ENCODE assay signal across 16 cellular contexts in genomic region chr4:181685911-181686310, GRCh38.
A peak's percentile ranks its signal among the peaks of the same experiment; 100 is the strongest.
DNase-seq lines count a peak whose midpoint lies in the region; ATAC-seq and TF ChIP-seq lines count a peak whose summit lies in the region.
"Had no signal": no experiment of that assay in that cellular context is flagged by ENCODE, and none has a peak within 500 bp of the region (broad histone marks: within the 10 kb centered on the region; RNA-seq: fewer than 3 reads in every experiment).

No MANE protein-coding gene starts in this region.

- H3K27me3 ChIP-seq in MG63 = no peaks in the 10 kb centered on the region
- H3K27me3 ChIP-seq: BLaER1, cardiac muscle cell, vagina had no signal

- no peaks in the 10 kb centered on the region for H3K36me3 ChIP-seq in MG63
- no peaks in the 10 kb centered on the region for H3K36me3 ChIP-seq in mesodermal cell (ENCODE audit: control insufficient read depth, insufficient read depth, low read length)
- H3K36me3 ChIP-seq: BLaER1, cardiac muscle cell, vagina had no signal

- no peaks in the 10 kb centered on the region for H3K9me3 ChIP-seq in MG63
- no peaks in the 10 kb centered on the region for H3K9me3 ChIP-seq in mesodermal cell (ENCODE audit: control insufficient read depth, low read length)
- H3K9me3 ChIP-seq: vagina had no signal

- 79 to 87% methylated on average over 2 to 3 of the region's 4 CpGs for WGBS in mesodermal cell (ENCODE audit: insufficient coverage in 2 of 2), 2 experiments

- no peak for TF ChIP-seq CTCF in cardiac fibroblast (IDR thresholded peaks at IDR 0.05; ENCODE audit: low read depth, low read length)
- TF ChIP-seq CTCF in GM13977 (IDR thresholded peaks at IDR 0.05; ENCODE audit: extremely low read depth, insufficient read depth, missing control alignments) = no peak

- DNase-seq in Ammon's horn (ENCODE audit: low spot score) = peak; percentile 53
- peak; percentile 51 for DNase-seq in MG63
- DNase-seq in cardiac fibroblast (ENCODE audit: low read depth in 2 of 2) = peak; percentile 73 to 83
- DNase-seq in G401 (ENCODE audit: low spot score) = no peak
- DNase-seq in HuH-7 (ENCODE audit: low spot score) = no peak
- DNase-seq in GM13977 (ENCODE audit: low spot score) = no peak
- DNase-seq: activated CD4-positive, alpha-beta memory T cell treated with anti-CD3 and anti-CD28 coated beads, Interleukin-2, amount 10 ng/mL, durations not matched to agents 7 days and 5 days; activated gamma-delta T cell; H7; NCI-H524 treated with DMSO at 0.1 percent for 48 hours had no signal

- in situ Hi-C loops in G401 (cut with HindIII; ENCODE audit: low sequenced_read_pairs) (no loop called here), GM13977 (cut with MboI; ENCODE audit: low pct_unique_long_range_greater_than_20kb, low sequenced_read_pairs, unreplicated experiment) (no loop called here)

- peak overlapping the region; percentile 51 for H3K27ac ChIP-seq in mesodermal cell (ENCODE audit: low read depth, low read length, severe bottlenecking)
- H3K27ac ChIP-seq: BLaER1, cardiac muscle cell, parathyroid adenoma, vagina had no signal

- H3K4me1 ChIP-seq in mesodermal cell (ENCODE audit: control insufficient read depth, insufficient read depth, low read length, poor library complexity, severe bottlenecking) = peaks cover 14% of the 10 kb centered on the region
- H3K4me1 ChIP-seq: parathyroid adenoma, vagina had no signal

- ATAC-seq in GM21360 (IDR thresholded peaks at IDR 0.05; ENCODE audit: unreplicated experiment) = no peak

- H3K4me3 ChIP-seq in MG63 (no peak overlapping the region), cardiac fibroblast (replicated peaks in 1 of 2; ENCODE audit: low read depth in 2 of 2, low read length in 2 of 2) (no peak overlapping the region), mesodermal cell (ENCODE audit: extremely low read depth, insufficient read depth, low read length, poor library complexity, severe bottlenecking) (no peak overlapping the region)
- H3K4me3 ChIP-seq: BLaER1, cardiac muscle cell, vagina had no signal

Comparison
In these comparisons a context has a peak if more than half of its experiments do, and no peak if none do; other contexts are left out.
1. DNase-seq: peak in Ammon's horn (single experiment), MG63 (single experiment) and cardiac fibroblast (2 of 2); none in G401 (single experiment), HuH-7 (single experiment) and GM13977 (single experiment).